8 cellular contexts compared by ENCODE assay signal in the genomic region with DNA sequence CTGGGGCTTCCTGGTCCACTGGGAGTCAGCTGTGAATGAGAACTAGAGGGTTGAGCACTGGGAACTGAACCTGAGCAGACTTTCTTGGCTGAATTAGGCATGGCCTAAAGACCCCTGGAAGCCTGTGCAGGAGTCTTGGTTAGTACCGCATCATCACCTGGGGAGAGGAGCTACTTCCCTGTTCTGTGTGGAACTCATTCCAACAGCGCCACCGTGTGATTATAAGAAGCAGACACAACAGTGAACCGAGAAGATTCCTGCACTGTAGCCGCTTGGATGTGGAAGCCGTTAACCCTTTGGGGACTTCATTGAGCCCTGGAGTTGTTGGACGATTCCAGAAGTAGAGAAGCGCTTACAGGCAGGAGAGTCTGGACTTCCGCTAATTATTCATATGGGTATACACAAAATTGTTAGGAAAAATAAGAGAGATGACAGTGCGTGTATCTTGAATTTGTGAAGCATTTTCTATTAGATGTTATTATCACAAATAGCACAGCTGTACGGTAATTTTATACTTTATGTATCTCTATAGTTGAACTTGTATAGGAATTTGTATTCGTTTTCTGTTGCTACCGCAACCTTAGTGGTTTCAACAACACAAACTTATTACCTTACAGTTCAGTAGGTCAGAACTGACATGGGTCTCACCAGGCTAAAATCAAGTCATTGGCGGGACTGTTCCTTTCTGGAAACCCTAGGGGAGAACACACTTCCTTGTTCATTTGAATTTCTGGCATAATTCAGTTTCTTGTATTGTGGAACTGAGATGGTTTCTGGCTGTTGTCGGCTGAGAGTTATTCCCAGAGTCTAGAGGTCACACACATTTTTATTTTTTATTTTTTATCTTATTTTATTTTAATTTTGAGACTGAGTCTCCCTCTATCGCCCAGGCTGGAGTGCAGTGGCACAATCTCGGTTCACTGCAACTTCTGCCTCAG.
DNase-seq lines count a peak whose midpoint lies in the region; ATAC-seq and TF ChIP-seq lines count a peak whose summit lies in the region.

No MANE protein-coding gene starts in this region.

- H3K4me1 ChIP-seq in right atrium auricular region: peaks cover 0 to 7% of the 10 kb centered on the region in 2 donors

- no peaks in the 10 kb centered on the region for H3K27me3 Mint-ChIP-seq in T-cell

- no peak overlapping the region for H3K27ac ChIP-seq in right atrium auricular region

- no peaks in the 10 kb centered on the region for H3K27me3 ChIP-seq in right atrium auricular region

- H3K36me3 Mint-ChIP-seq in T-cell: no peaks in the 10 kb centered on the region

- intact Hi-C loops in sciatic nerve (cut with DNase I): no loop called here

- no peak overlapping the region for H3K4me3 Mint-ChIP-seq in T-cell

- TF ChIP-seq CTCF in right atrium auricular region (IDR thresholded peaks at IDR 0.05): peak; percentile 58 to 78

- no peak overlapping the region for H3K4me3 ChIP-seq in right atrium auricular region

- DNase-seq in NCI-H1417 (lab: John Stamatoyannopoulos, UW): peak; percentile 61 to 89 (median 75)
- DNase-seq in NCI-H1417 treated with DMSO at 0.1 percent for 48 hours (lab: John Stamatoyannopoulos, UW): no peak
- DNase-seq in NCI-H1105 (lab: John Stamatoyannopoulos, UW): peak; percentile 61
- DNase-seq in T-cell: peak; percentile 9 to 72 (median 50)
- peak; percentile 45 for DNase-seq in amniotic stem cell (lab: John Stamatoyannopoulos, UW)
- peak; percentile 73 for DNase-seq in right atrium auricular region (ENCODE audit: low spot score)
- no peak for DNase-seq in sciatic nerve (ENCODE audit: low spot score)

- no peak overlapping the region for H3K27ac Mint-ChIP-seq in T-cell

- H3K36me3 ChIP-seq in right atrium auricular region: no peaks in the 10 kb centered on the region

- CTCF ChIA-PET in T-cell (lab: Charles Lee): interaction anchor here (0.5 to 1.8 kb wide), 21 partner anchors 9 to 746 kb away, joined by 3 to 15 read pairs (median 5); no protein-coding TSS in a partner anchor

- peak; percentile 98 for ATAC-seq in HG02763 (IDR thresholded peaks at IDR 0.05; ENCODE audit: unreplicated experiment)
- peak; percentile 86 to 100 (median 96) for ATAC-seq in T-cell (replicated peaks in 1 of 4)
- ATAC-seq in sciatic nerve: peak; percentile 95

- POLR2A ChIA-PET in T-cell (lab: Charles Lee): interaction anchor here in 1 of 2 donors (0.7 kb wide), 1 partner anchor 364 kb away, joined by 3 read pairs; no protein-coding TSS in a partner anchor

- no peaks in the 10 kb centered on the region for H3K9me3 ChIP-seq in right atrium auricular region

- peaks cover 0 to 9% (median 5%) of the 10 kb centered on the region in 3 donors for H3K4me1 Mint-ChIP-seq in T-cell

- no peaks in the 10 kb centered on the region for H3K9me3 Mint-ChIP-seq in T-cell

Comparison
In these comparisons a context has a peak if more than half of its experiments do, and no peak if none do; other contexts are left out.
1. DNase-seq: peak in NCI-H1417 (3 of 3), NCI-H1105 (single experiment), T-cell (34 of 34), amniotic stem cell (single experiment) and right atrium auricular region (single experiment); none in NCI-H1417 treated with DMSO at 0.1 percent for 48 hours (single experiment) and sciatic nerve (single experiment).
2. Peak in every context shown above with its lines, with median percentiles within 50 percentile points of each other: ATAC-seq.